ENCODE assay signal across 14 cellular contexts in the genomic region with DNA sequence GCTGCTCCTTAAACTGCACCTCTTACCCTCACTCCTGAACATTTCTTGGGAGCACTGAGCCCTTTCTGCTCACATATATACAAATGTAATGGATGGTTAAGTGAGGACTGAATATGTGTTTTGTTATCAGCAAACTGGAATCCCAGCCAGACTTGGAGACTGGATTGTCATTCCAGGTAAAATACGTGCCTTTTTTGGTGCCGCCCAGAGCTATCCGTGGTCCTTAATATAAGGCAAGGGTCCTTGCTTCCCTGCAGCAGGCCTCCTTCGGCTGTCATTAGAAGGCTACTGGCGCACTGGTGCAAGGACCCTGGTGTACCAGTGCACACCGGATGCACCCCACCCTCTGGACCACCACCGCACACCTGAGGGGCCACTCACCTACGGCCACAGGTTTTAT. TPM values are rescaled to one million over a fixed set of nuclear protein-coding genes. Genes with fewer than 3 reads are reported as not detected.
A peak's percentile ranks its signal among the peaks of the same experiment; 100 is the strongest.
DNase-seq lines count a peak whose midpoint lies in the region; ATAC-seq, FAIRE-seq and TF ChIP-seq lines count a peak whose summit lies in the region.
"Had no signal": no experiment of that assay in that cellular context is flagged by ENCODE, and none has a peak within 500 bp of the region (broad histone marks: within the 10 kb centered on the region; RNA-seq: fewer than 3 reads in every experiment).

No MANE protein-coding gene starts in this region.

- H3K27ac ChIP-seq in A549: peak overlapping the region; percentile 83 to 97
- H3K27ac ChIP-seq in transverse colon: no peak overlapping the region
- H3K27ac ChIP-seq: esophagus squamous epithelium, HL-60, neutrophil had no signal

- no peak overlapping the region for H3K27ac Mint-ChIP-seq in mesothelial cell of epicardium
- H3K27ac Mint-ChIP-seq: activated T-helper 1 cell treated with anti-CD3 and anti-CD28 coated beads, Interleukin-12 subunit alpha, Interleukin-12 subunit beta, Interleukin-2, Interleukin-4 antibody, amounts not matched to agents 30 ng/mL and 10 ng/mL and 1 ng/mL, durations not matched to agents 14 hours and 24 hours and 36 hours; CD4-positive, alpha-beta memory T cell had no signal

- in situ Hi-C loops in transverse colon (cut with MboI; ENCODE audit: low pct_ligation_motif_present in 1 of 4, low pct_unique_long_range_greater_than_20kb in 1 of 4, low sequenced_read_pairs in 3 of 4): no loop called here

- H3K4me2 ChIP-seq in A549: peak overlapping the region; percentile 78

- intact Hi-C loops in head of caudate nucleus (cut with DNase I): no loop called here
- intact Hi-C loops in transverse colon (cut with DNase I; ENCODE audit: low total_unique reads): no loop called here

- no peaks in the 10 kb centered on the region for H3K9me3 ChIP-seq in A549
- no peaks in the 10 kb centered on the region for H3K9me3 ChIP-seq in transverse colon
- H3K9me3 ChIP-seq: esophagus squamous epithelium, neutrophil had no signal

- peak overlapping the region; percentile 79 for H3K4me3 Mint-ChIP-seq in mesothelial cell of epicardium
- H3K4me3 Mint-ChIP-seq: activated T-helper 1 cell treated with anti-CD3 and anti-CD28 coated beads, Interleukin-12 subunit alpha, Interleukin-12 subunit beta, Interleukin-2, Interleukin-4 antibody, amounts not matched to agents 30 ng/mL and 10 ng/mL and 1 ng/mL, durations not matched to agents 14 hours and 24 hours and 36 hours had no signal

- no peaks in the 10 kb centered on the region for H3K36me3 Mint-ChIP-seq in mesothelial cell of epicardium
- H3K36me3 Mint-ChIP-seq: CD4-positive, alpha-beta memory T cell had no signal

- peaks cover 56% of the 10 kb centered on the region for H3K27me3 ChIP-seq in transverse colon

- peak overlapping the region; percentile 84 for H3K4me3 ChIP-seq in A549
- no peak overlapping the region for H3K4me3 ChIP-seq in transverse colon

- peaks cover 70% of the 10 kb centered on the region for H3K27me3 Mint-ChIP-seq in mesothelial cell of epicardium (ENCODE audit: low read depth)

- H3K36me3 ChIP-seq in transverse colon: no peaks in the 10 kb centered on the region
- H3K36me3 ChIP-seq: esophagus squamous epithelium, neutrophil had no signal

- no peak for TF ChIP-seq EP300 in A549 (IDR thresholded peaks at IDR 0.05)
- TF ChIP-seq EP300 in transverse colon (IDR thresholded peaks at IDR 0.05; ENCODE audit: low read depth): no peak

- no peak for TF ChIP-seq RAD21 in A549 (conservative IDR thresholded peaks at IDR 0.05 in 1 of 2, IDR thresholded peaks at IDR 0.05 in 1 of 2)

- TF ChIP-seq POLR2A in A549 (IDR thresholded peaks at IDR 0.05; ENCODE audit: low read length): no peak
- no peak for TF ChIP-seq POLR2A in transverse colon (IDR thresholded peaks at IDR 0.05)

- FAIRE-seq in A549 (lab: Jason Lieb, UNC): no peak

- peaks cover 10% of the 10 kb centered on the region for H3K4me1 Mint-ChIP-seq in mesothelial cell of epicardium

- H3K9me3 Mint-ChIP-seq in mesothelial cell of epicardium: no peaks in the 10 kb centered on the region
- H3K9me3 Mint-ChIP-seq: activated T-helper 1 cell treated with anti-CD3 and anti-CD28 coated beads, Interleukin-12 subunit alpha, Interleukin-12 subunit beta, Interleukin-2, Interleukin-4 antibody, amounts not matched to agents 30 ng/mL and 10 ng/mL and 1 ng/mL, durations not matched to agents 14 hours and 24 hours and 36 hours had no signal

- peak; percentile 17 to 19 for DNase-seq in A549 (ENCODE audit: low read depth in 1 of 2, low spot score in 1 of 2)
- DNase-seq in Daoy (ENCODE audit: low read depth): peak; percentile 8
- DNase-seq in astrocyte of the hippocampus (ENCODE audit: low read depth, low spot score): peak; percentile 15
- no peak for DNase-seq in mesothelial cell of epicardium (ENCODE audit: low spot score in 2 of 2, unreplicated experiment in 2 of 2)
- no peak for DNase-seq in head of caudate nucleus
- DNase-seq in GOT3 (lab: John Stamatoyannopoulos, UW): no peak
- DNase-seq in transverse colon: no peak
- DNase-seq: CD4-positive, alpha-beta memory T cell; esophagus squamous epithelium; NCI-H1048; NCI-H510A treated with DMSO at 0.1 percent for 48 hours had no signal

- WGBS in A549 (ENCODE audit: missing lambda C conversion rate): 67% methylated on average over 8 of the region's 8 CpGs
- 16% methylated on average over 8 of the region's 8 CpGs; no CpG with 5 or more reads in 1 of the 2 donors for WGBS in transverse colon (ENCODE audit: low coverage in 1 of 2), 2 donors

- no peak; a peak in 1 of 6 replicates for ATAC-seq in A549

- TF ChIP-seq CTCF in A549 (IDR thresholded peaks at IDR 0.05) (no peak), mesothelial cell of epicardium (IDR thresholded peaks at IDR 0.05; ENCODE audit: unreplicated experiment) (no peak), transverse colon (IDR thresholded peaks at IDR 0.05) (no peak)

- H3K4me1 ChIP-seq in A549 (peaks cover 18% of the 10 kb centered on the region; the same call in 2 of the 3 replicates), transverse colon (peaks cover 0 to 15% (median 2%) of the 10 kb centered on the region in 4 donors)

- POLR2A ChIA-PET in A549 (lab: Yijun Ruan, JAX): interaction anchor here (0.6 to 2.3 kb wide), 2 partner anchors 145 to 173 kb away, joined by 3 to 5 read pairs; no protein-coding TSS in a partner anchor

- CTCF ChIA-PET in A549 (lab: Yijun Ruan, JAX): interaction anchor here (1.2 kb wide), 1 partner anchor 145 kb away, joined by 3 read pairs; no protein-coding TSS in a partner anchor

TF ChIP-seq in A549, 52 proteins besides CTCF, POLR2A, EP300 and RAD21:
- TF ChIP-seq EHF (CRISPR knock-in tag; IDR thresholded peaks at IDR 0.05) (no peak), REST (IDR thresholded peaks at IDR 0.05) (peak; percentile 86), ESRRA (IDR thresholded peaks at IDR 0.05; ENCODE audit: borderline replicate concordance, low read length) (no peak), NPAS2 (CRISPR knock-in tag; IDR thresholded peaks at IDR 0.05; ENCODE audit: borderline replicate concordance) (no peak), HDAC2 (IDR thresholded peaks at IDR 0.05) (no peak), RARB (CRISPR knock-in tag; IDR thresholded peaks at IDR 0.05) (no peak)
- TF ChIP-seq, protein P1, sequence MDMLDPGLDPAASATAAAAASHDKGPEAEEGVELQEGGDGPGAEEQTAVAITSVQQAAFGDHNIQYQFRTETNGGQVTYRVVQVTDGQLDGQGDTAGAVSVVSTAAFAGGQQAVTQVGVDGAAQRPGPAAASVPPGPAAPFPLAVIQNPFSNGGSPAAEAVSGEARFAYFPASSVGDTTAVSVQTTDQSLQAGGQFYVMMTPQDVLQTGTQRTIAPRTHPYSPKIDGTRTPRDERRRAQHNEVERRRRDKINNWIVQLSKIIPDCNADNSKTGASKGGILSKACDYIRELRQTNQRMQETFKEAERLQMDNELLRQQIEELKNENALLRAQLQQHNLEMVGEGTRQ (IDR thresholded peaks at IDR 0.05): no peak
- TF ChIP-seq, protein P2, sequence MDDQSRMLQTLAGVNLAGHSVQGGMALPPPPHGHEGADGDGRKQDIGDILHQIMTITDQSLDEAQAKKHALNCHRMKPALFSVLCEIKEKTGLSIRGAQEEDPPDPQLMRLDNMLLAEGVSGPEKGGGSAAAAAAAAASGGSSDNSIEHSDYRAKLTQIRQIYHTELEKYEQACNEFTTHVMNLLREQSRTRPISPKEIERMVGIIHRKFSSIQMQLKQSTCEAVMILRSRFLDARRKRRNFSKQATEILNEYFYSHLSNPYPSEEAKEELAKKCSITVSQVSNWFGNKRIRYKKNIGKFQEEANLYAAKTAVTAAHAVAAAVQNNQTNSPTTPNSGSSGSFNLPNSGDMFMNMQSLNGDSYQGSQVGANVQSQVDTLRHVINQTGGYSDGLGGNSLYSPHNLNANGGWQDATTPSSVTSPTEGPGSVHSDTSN (IDR thresholded peaks at IDR 0.05): no peak

RNA-seq across cellular contexts. Expression of gene GABRB3, which starts 1.1 kb away (rescaled TPM):
- 129 and 188 TPM in 2 replicates for polyA plus RNA-seq in A549 (2011; rRNA removed)
- polyA plus RNA-seq in A549 (2012; cell fraction: cytosol; rRNA removed): 39.8 and 48.9 TPM in 2 replicates
- 24.7 and 43.6 TPM in 2 replicates for polyA plus RNA-seq in A549 (2012; cell fraction: nucleus; rRNA removed)
- polyA plus RNA-seq in A549 (2017; fragmentation: RNase III; extraction: RNeasy Plus Mini Kit Qiagen cat#74134 plus additional on column Dnase treatment): 75.6 to 81.9 TPM (median 78.3 TPM) in 3 replicates
- polyA minus RNA-seq in A549 (2011; rRNA and poly(A)+ RNA removed): 217 and 231 TPM in 2 replicates
- total RNA-seq in Daoy (2014; rRNA removed; shearing (Covaris generic)): 3.3 and 6.6 TPM in 2 replicates
- 2.8 to 3.4 TPM (median 3.1 TPM) in 3 replicates for total RNA-seq in mesothelial cell of epicardium
- 1 to 10 TPM in 2 of 4 donors, under 1 TPM in 2; 0.20 to 3.8 (median 1.2) TPM for total RNA-seq in transverse colon
- total RNA-seq: activated T-helper 1 cell treated with anti-CD3 and anti-CD28 coated beads, Interleukin-12 subunit alpha, Interleukin-12 subunit beta, Interleukin-2, Interleukin-4 antibody, amounts not matched to agents 30 ng/mL and 10 ng/mL and 1 ng/mL, durations not matched to agents 14 hours and 24 hours and 36 hours had no signal
- polyA plus RNA-seq: CD4-positive, alpha-beta memory T cell had no signal

Comparison
In these comparisons a context has a peak if more than half of its experiments do, and no peak if none do; other contexts are left out.
1. DNase-seq: peak in A549 (2 of 2), Daoy (single experiment) and astrocyte of the hippocampus (single experiment); none in mesothelial cell of epicardium (0 of 2), head of caudate nucleus (0 of 42), GOT3 (single experiment) and transverse colon (single experiment).
2. H3K27ac ChIP-seq: peak in A549 (2 of 2); none in transverse colon (0 of 4).